Comparison of ENCODE assay signal across 11 cellular contexts in the genomic region with DNA sequence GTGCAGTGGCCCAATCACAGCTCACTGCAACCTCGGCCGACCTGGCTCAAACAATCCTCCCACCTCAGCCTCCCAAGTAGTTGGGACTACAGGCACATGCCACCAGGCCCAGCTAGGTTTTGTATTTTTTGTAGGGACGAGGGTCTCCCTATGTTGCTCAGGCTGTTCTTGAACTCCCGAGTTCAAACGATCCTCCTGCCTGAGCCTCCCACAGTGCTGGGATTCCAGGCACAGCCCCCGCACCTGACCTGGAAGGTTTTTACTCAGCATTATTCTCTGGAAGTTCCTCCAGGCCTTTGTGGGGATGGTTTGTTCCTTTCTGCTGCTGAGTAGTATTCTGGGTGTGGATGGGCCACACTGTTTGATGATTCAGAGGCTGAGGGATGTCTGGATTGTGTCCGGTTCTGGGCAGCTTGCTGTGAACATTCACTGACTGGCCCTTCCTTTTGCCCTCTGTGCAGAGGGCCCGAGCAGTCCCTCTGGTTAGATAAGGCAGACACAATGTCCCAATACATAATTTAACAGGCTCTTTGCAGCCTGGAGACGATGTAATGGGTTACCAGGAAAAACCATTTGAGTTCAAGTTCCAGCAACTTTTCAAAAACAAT. TPM values are rescaled to one million over a fixed set of nuclear protein-coding genes. Genes with fewer than 3 reads are reported as not detected.
DNase-seq lines count a peak whose midpoint lies in the region; ATAC-seq and TF ChIP-seq lines count a peak whose summit lies in the region.
"Had no signal": no experiment of that assay in that cellular context is flagged by ENCODE, and none has a peak within 500 bp of the region (broad histone marks: within the 10 kb centered on the region; RNA-seq: fewer than 3 reads in every experiment).

No MANE protein-coding gene starts in this region.

- H3K4me3 ChIP-seq in AG10803 (ENCODE audit: low read length): no peak overlapping the region

- ATAC-seq in SK-N-SH treated with all-trans-retinoic acid at 6 μM for 48 hours (peak; percentile 99), foreskin keratinocyte (peak; percentile 49), GM19467 (IDR thresholded peaks at IDR 0.05; ENCODE audit: unreplicated experiment) (no peak)
- ATAC-seq in stimulated activated effector memory CD8-positive, alpha-beta T cell treated with anti-CD3 and anti-CD28 coated beads, Interleukin-12 subunit alpha, Interleukin-12 subunit beta, amount 100 ng/mL, for 72 hours: no peak

- peak overlapping the region; percentile 32 for H3K4me3 Mint-ChIP-seq in osteocyte (ENCODE audit: unreplicated experiment)
- H3K4me3 Mint-ChIP-seq in stimulated activated effector memory CD8-positive, alpha-beta T cell treated with anti-CD3 and anti-CD28 coated beads, Interleukin-12 subunit alpha, Interleukin-12 subunit beta, amount 100 ng/mL, for 72 hours: no peak overlapping the region
- H3K4me3 Mint-ChIP-seq: stimulated activated naive CD8-positive, alpha-beta T cell treated with anti-CD3 and anti-CD28 coated beads, Interleukin-15, Interleukin-2, amounts not matched to agents 100 ng/mL and 50 ng/mL, for 24 hours had no signal

- peak overlapping the region; percentile 94 for H3K27ac Mint-ChIP-seq in osteocyte (ENCODE audit: unreplicated experiment)
- no peak overlapping the region for H3K27ac Mint-ChIP-seq in stimulated activated effector memory CD8-positive, alpha-beta T cell treated with anti-CD3 and anti-CD28 coated beads, Interleukin-12 subunit alpha, Interleukin-12 subunit beta, amount 100 ng/mL, for 72 hours
- H3K27ac Mint-ChIP-seq: stimulated activated naive CD8-positive, alpha-beta T cell treated with anti-CD3 and anti-CD28 coated beads, Interleukin-15, Interleukin-2, amounts not matched to agents 100 ng/mL and 50 ng/mL, for 24 hours had no signal

- H3K9me3 Mint-ChIP-seq in osteocyte (ENCODE audit: unreplicated experiment): no peaks in the 10 kb centered on the region
- no peaks in the 10 kb centered on the region for H3K9me3 Mint-ChIP-seq in stimulated activated effector memory CD8-positive, alpha-beta T cell treated with anti-CD3 and anti-CD28 coated beads, Interleukin-12 subunit alpha, Interleukin-12 subunit beta, amount 100 ng/mL, for 72 hours
- H3K9me3 Mint-ChIP-seq: stimulated activated naive CD8-positive, alpha-beta T cell treated with anti-CD3 and anti-CD28 coated beads, Interleukin-15, Interleukin-2, amounts not matched to agents 100 ng/mL and 50 ng/mL, for 24 hours had no signal

- no peaks in the 10 kb centered on the region for H3K27me3 Mint-ChIP-seq in osteocyte (ENCODE audit: unreplicated experiment)
- H3K27me3 Mint-ChIP-seq: stimulated activated naive CD8-positive, alpha-beta T cell treated with anti-CD3 and anti-CD28 coated beads, Interleukin-15, Interleukin-2, amounts not matched to agents 100 ng/mL and 50 ng/mL, for 24 hours had no signal

- no peak overlapping the region for H3K27ac ChIP-seq in foreskin keratinocyte

- no peak for TF ChIP-seq CTCF in AG10803 (conservative IDR thresholded peaks at IDR 0.05; ENCODE audit: low read length)
- TF ChIP-seq CTCF in foreskin keratinocyte (conservative IDR thresholded peaks at IDR 0.05): no peak
- no peak for TF ChIP-seq CTCF in osteocyte (IDR thresholded peaks at IDR 0.05)

- no peaks in the 10 kb centered on the region for H3K4me1 ChIP-seq in foreskin keratinocyte

- DNase-seq in AG10803 (ENCODE audit: low read depth) (peak; percentile 93), foreskin keratinocyte (peak; percentile 66 to 82), osteocyte (ENCODE audit: extremely low spot score, unreplicated experiment) (no peak), D341Med (ENCODE audit: low spot score) (no peak)
- no peak for DNase-seq in stimulated activated naive CD4-positive, alpha-beta T cell treated with Interleukin-2 at 50 U/mL for 16 hours (lab: John Stamatoyannopoulos, UW)
- DNase-seq in stimulated activated effector memory CD8-positive, alpha-beta T cell treated with anti-CD3 and anti-CD28 coated beads, Interleukin-12 subunit alpha, Interleukin-12 subunit beta, amount 100 ng/mL, for 72 hours (ENCODE audit: low spot score in 2 of 2): no peak
- DNase-seq: activated CD4-positive, alpha-beta T cell treated with anti-CD3 and anti-CD28 coated beads for 4 hours; NCI-H446 had no signal

- no peaks in the 10 kb centered on the region for H3K36me3 Mint-ChIP-seq in osteocyte (ENCODE audit: unreplicated experiment)
- peaks cover 1% of the 10 kb centered on the region for H3K36me3 Mint-ChIP-seq in stimulated activated effector memory CD8-positive, alpha-beta T cell treated with anti-CD3 and anti-CD28 coated beads, Interleukin-12 subunit alpha, Interleukin-12 subunit beta, amount 100 ng/mL, for 72 hours

- no peaks in the 10 kb centered on the region for H3K27me3 ChIP-seq in foreskin keratinocyte

- peaks cover 42% of the 10 kb centered on the region for H3K4me1 Mint-ChIP-seq in osteocyte (ENCODE audit: unreplicated experiment)
- peaks cover 10% of the 10 kb centered on the region for H3K4me1 Mint-ChIP-seq in stimulated activated effector memory CD8-positive, alpha-beta T cell treated with anti-CD3 and anti-CD28 coated beads, Interleukin-12 subunit alpha, Interleukin-12 subunit beta, amount 100 ng/mL, for 72 hours

TF ChIP-seq in SK-N-SH treated with all-trans-retinoic acid at 6 μM for 48 hours, 23 proteins besides CTCF, POLR2A, EP300 and RAD21:
- TF ChIP-seq, protein P1, sequence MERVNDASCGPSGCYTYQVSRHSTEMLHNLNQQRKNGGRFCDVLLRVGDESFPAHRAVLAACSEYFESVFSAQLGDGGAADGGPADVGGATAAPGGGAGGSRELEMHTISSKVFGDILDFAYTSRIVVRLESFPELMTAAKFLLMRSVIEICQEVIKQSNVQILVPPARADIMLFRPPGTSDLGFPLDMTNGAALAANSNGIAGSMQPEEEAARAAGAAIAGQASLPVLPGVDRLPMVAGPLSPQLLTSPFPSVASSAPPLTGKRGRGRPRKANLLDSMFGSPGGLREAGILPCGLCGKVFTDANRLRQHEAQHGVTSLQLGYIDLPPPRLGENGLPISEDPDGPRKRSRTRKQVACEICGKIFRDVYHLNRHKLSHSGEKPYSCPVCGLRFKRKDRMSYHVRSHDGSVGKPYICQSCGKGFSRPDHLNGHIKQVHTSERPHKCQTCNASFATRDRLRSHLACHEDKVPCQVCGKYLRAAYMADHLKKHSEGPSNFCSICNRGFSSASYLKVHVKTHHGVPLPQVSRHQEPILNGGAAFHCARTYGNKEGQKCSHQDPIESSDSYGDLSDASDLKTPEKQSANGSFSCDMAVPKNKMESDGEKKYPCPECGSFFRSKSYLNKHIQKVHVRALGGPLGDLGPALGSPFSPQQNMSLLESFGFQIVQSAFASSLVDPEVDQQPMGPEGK (CRISPR knock-in tag; IDR thresholded peaks at IDR 0.05; ENCODE audit: borderline replicate concordance): no peak
- TF ChIP-seq RARB (CRISPR knock-in tag; IDR thresholded peaks at IDR 0.05) (no peak), OSR1 (CRISPR knock-in tag; IDR thresholded peaks at IDR 0.05) (peak; percentile 62; the same call in 1 of the 2 replicates), ZFP30 (CRISPR knock-in tag; IDR thresholded peaks at IDR 0.05) (no peak), BACH2 (CRISPR knock-in tag; IDR thresholded peaks at IDR 0.05; ENCODE audit: borderline replicate concordance) (no peak), ESRRG (CRISPR knock-in tag; IDR thresholded peaks at IDR 0.05) (no peak), TOX (CRISPR knock-in tag; IDR thresholded peaks at IDR 0.05; ENCODE audit: borderline replicate concordance) (no peak)
- TF ChIP-seq, protein P2, sequence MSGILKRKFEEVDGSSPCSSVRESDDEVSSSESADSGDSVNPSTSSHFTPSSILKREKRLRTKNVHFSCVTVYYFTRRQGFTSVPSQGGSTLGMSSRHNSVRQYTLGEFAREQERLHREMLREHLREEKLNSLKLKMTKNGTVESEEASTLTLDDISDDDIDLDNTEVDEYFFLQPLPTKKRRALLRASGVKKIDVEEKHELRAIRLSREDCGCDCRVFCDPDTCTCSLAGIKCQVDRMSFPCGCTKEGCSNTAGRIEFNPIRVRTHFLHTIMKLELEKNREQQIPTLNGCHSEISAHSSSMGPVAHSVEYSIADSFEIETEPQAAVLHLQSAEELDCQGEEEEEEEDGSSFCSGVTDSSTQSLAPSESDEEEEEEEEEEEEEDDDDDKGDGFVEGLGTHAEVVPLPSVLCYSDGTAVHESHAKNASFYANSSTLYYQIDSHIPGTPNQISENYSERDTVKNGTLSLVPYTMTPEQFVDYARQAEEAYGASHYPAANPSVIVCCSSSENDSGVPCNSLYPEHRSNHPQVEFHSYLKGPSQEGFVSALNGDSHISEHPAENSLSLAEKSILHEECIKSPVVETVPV (CRISPR knock-in tag; IDR thresholded peaks at IDR 0.05): no peak

RNA-seq across cellular contexts. Expression of a gene that starts 6.0 kb away (rescaled TPM):
- 24.3 and 27.5 TPM in 2 replicates for total RNA-seq in foreskin keratinocyte
- polyA plus RNA-seq in foreskin keratinocyte: 6.0 and 6.7 TPM in 2 replicates
- 41.7 and 46.1 TPM in 2 replicates for total RNA-seq in osteocyte

Comparison
In these comparisons a context has a peak if more than half of its experiments do, and no peak if none do; other contexts are left out.
1. DNase-seq: peak in AG10803 (single experiment) and foreskin keratinocyte (2 of 2); none in osteocyte (single experiment), D341Med (single experiment), stimulated activated naive CD4-positive, alpha-beta T cell treated with Interleukin-2 at 50 U/mL for 16 hours (single experiment) and stimulated activated effector memory CD8-positive, alpha-beta T cell treated with anti-CD3 and anti-CD28 coated beads, Interleukin-12 subunit alpha, Interleukin-12 subunit beta, amount 100 ng/mL, for 72 hours (0 of 2).
2. ATAC-seq: peak in SK-N-SH treated with all-trans-retinoic acid at 6 μM for 48 hours (single experiment) and foreskin keratinocyte (single experiment); none in GM19467 (single experiment) and stimulated activated effector memory CD8-positive, alpha-beta T cell treated with anti-CD3 and anti-CD28 coated beads, Interleukin-12 subunit alpha, Interleukin-12 subunit beta, amount 100 ng/mL, for 72 hours (single experiment).